8 cellular contexts compared by ENCODE assay signal in the genomic region with DNA sequence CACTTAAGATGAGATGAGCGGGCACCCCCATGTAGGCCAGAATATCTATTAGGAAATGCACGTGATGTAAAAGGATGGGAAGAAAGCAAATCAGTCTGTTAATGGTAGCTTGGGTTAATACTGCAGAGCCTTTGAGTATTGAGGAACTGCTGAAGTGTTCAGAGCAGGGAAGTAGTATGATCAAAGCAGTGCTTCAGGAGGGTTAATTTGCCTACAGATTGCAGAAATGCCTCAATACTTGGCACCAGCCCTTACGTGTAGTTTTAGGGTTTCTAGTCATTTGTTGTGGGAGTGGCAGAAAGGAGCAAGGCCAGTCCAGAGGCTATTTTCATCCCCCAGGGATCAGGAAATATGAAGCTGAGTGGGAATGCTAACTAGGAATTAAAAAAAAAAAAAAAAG. TPM values are rescaled to one million over a fixed set of nuclear protein-coding genes. Genes with fewer than 3 reads are reported as not detected.
DNase-seq lines count a peak whose midpoint lies in the region; ATAC-seq and TF ChIP-seq lines count a peak whose summit lies in the region.

No MANE protein-coding gene starts in this region.

- CTCF ChIA-PET in IMR-90 (lab: Yijun Ruan, JAX), result no interaction called here

- no peak for TF ChIP-seq POLR2A in IMR-90 (IDR thresholded peaks at IDR 0.05; ENCODE audit: low read depth, low read length)

- H2AFZ ChIP-seq in IMR-90 (replicated peaks; ENCODE audit: low read length, poor library complexity), result no peak overlapping the region

- no peak overlapping the region for H3K14ac ChIP-seq in IMR-90 (replicated peaks; ENCODE audit: low read depth, low read length)

- no peak for TF ChIP-seq RAD21 in IMR-90 (IDR thresholded peaks at IDR 0.05; ENCODE audit: low read length)

- H4K91ac ChIP-seq in IMR-90 (ENCODE audit: insufficient read depth, low read depth, low read length), result no peak overlapping the region

- no peak overlapping the region for H3K56ac ChIP-seq in IMR-90 (ENCODE audit: extremely low read depth, insufficient read depth, low read length)

- H3K27me3 ChIP-seq in IMR-90 (ENCODE audit: control insufficient read depth, insufficient read depth, low read length), result no peaks in the 10 kb centered on the region
- no peaks in the 10 kb centered on the region for H3K27me3 ChIP-seq in colonic mucosa

- no peak overlapping the region for H3K4ac ChIP-seq in IMR-90 (ENCODE audit: low read depth, low read length)

- H2BK120ac ChIP-seq in IMR-90 (ENCODE audit: low read depth, low read length), result no peak overlapping the region

- TF ChIP-seq CTCF in IMR-90 (conservative IDR thresholded peaks at IDR 0.05; ENCODE audit: low read depth, low read length), result no peak
- TF ChIP-seq CTCF in mucosa of descending colon (IDR thresholded peaks at IDR 0.05), result no peak
- TF ChIP-seq CTCF in colonic mucosa (IDR thresholded peaks at IDR 0.05), result no peak

- no peak overlapping the region for H4K8ac ChIP-seq in IMR-90 (ENCODE audit: low read depth in 2 of 2, low read length in 2 of 2)

- H3K27ac ChIP-seq in IMR-90 (ENCODE audit: insufficient read depth, low read length) (no peak overlapping the region), colonic mucosa (no peak overlapping the region)

- H3K36me3 ChIP-seq in IMR-90 (ENCODE audit: control insufficient read depth, insufficient read depth, low read length) (peaks cover 8% of the 10 kb centered on the region), mucosa of descending colon (ENCODE audit: low read depth) (no peaks in the 10 kb centered on the region), colonic mucosa (peaks cover 6% of the 10 kb centered on the region)

- no peak overlapping the region for H2AK9ac ChIP-seq in IMR-90 (replicated peaks; ENCODE audit: low read depth, low read length, poor library complexity)

- DNase-seq in IMR-90 (no peak), mucosa of descending colon (no peak), colonic mucosa (no peak)
- DNase-seq in stimulated activated CD4-positive, alpha-beta T cell treated with anti-CD3 and anti-CD28 coated beads, Interleukin-4, amount 100 ng/mL, for 4 hours, result no peak
- DNase-seq in activated CD4-positive, CD25-positive, alpha-beta regulatory T cell treated with anti-CD3 and anti-CD28 coated beads, Interleukin-2, amount 50 U/mL, for 72 hours, result no peak
- no peak for DNase-seq in effector CD4-positive, alpha-beta T cell

- in situ Hi-C loops in IMR-90 (cut with MboI; ENCODE audit: low sequenced_read_pairs), result loop anchor here (25.0 kb wide), 1 partner anchor 482 kb away; no protein-coding TSS in a partner anchor

- 0 out of 2 replicates have a peak, but pooled peaks cover 5% of the 10 kb centered on the region for H3K9me1 ChIP-seq in IMR-90 (ENCODE audit: insufficient read depth, low read length)

- ATAC-seq in GM18861 (IDR thresholded peaks at IDR 0.05; ENCODE audit: unreplicated experiment) (peak; percentile 80), GM21786 (IDR thresholded peaks at IDR 0.05; ENCODE audit: unreplicated experiment) (peak; percentile 85), IMR-90 (ENCODE audit: low read depth) (no peak), mucosa of descending colon (peak; percentile 61)

- no peaks in the 10 kb centered on the region for H3K9me3 ChIP-seq in IMR-90 (ENCODE audit: control insufficient read depth, insufficient read depth, low read length)
- H3K9me3 ChIP-seq in mucosa of descending colon, result no peaks in the 10 kb centered on the region
- H3K9me3 ChIP-seq in colonic mucosa, result no peaks in the 10 kb centered on the region

- dilution Hi-C loops in IMR-90 (cut with HindIII; ENCODE audit: low sequenced_read_pairs, unreplicated experiment), result no loop called here

- no peak overlapping the region for H4K5ac ChIP-seq in IMR-90 (ENCODE audit: low read depth, low read length)

- intact Hi-C loops in IMR-90 (cut with micrococcal nuclease) (no loop called here), mucosa of descending colon (cut with DNase I, micrococcal nuclease) (no loop called here), colonic mucosa (cut with DNase I) (no loop called here)

- H2BK15ac ChIP-seq in IMR-90 (ENCODE audit: low read depth, low read length), result no peak overlapping the region

- H3K23ac ChIP-seq in IMR-90 (ENCODE audit: low read depth, low read length), result no peak overlapping the region

- H2BK5ac ChIP-seq in IMR-90 (ENCODE audit: low read depth, low read length, poor library complexity, severe bottlenecking), result no peak overlapping the region

- peaks cover 15% of the 10 kb centered on the region for H3K4me1 ChIP-seq in IMR-90 (ENCODE audit: control insufficient read depth, insufficient read depth, low read length)
- H3K4me1 ChIP-seq in mucosa of descending colon (ENCODE audit: low read depth), result peaks cover 6% of the 10 kb centered on the region
- H3K4me1 ChIP-seq in colonic mucosa, result peaks cover 4% of the 10 kb centered on the region

- no TSS peak for BruUV-seq in IMR-90 (replicated peaks; lab: Mats Ljungman, UMichigan)

- H3K9ac ChIP-seq in IMR-90 (ENCODE audit: low read depth, low read length), result no peak overlapping the region
- H3K9ac ChIP-seq in colonic mucosa (ENCODE audit: low read depth in 2 of 2, low read length in 2 of 2), result no peak overlapping the region

- H3K4me2 ChIP-seq in IMR-90 (ENCODE audit: low read depth, low read length), result peak overlapping the region; percentile 31; the same call in 1 of the 2 replicates

- H4K20me1 ChIP-seq in IMR-90 (ENCODE audit: insufficient read depth, low read length), result peaks cover 84% of the 10 kb centered on the region

- H2AK5ac ChIP-seq in IMR-90 (ENCODE audit: low read depth, low read length), result no peak overlapping the region

- no peak overlapping the region for H3K4me3 ChIP-seq in IMR-90 (ENCODE audit: insufficient read depth, low read depth, low read length)
- H3K4me3 ChIP-seq in mucosa of descending colon, result no peak overlapping the region
- H3K4me3 ChIP-seq in colonic mucosa, result no peak overlapping the region

- POLR2A ChIA-PET in IMR-90 (lab: Charles Lee; ENCODE audit: unreplicated experiment), result no interaction called here

- peaks cover 12 to 72% of the 10 kb centered on the region in 2 experiments for H3K79me1 ChIP-seq in IMR-90 (ENCODE audit: low read depth in 1 of 2, low read length in 2 of 2)

- H2BK20ac ChIP-seq in IMR-90 (ENCODE audit: low read depth, low read length), result no peak overlapping the region

- WGBS in IMR-90 (ENCODE audit: extremely low coverage in 2 of 2, insufficient read length in 1 of 2), 2 experiments, result 86% methylated on average over 1 of the region's 3 CpGs; no CpG with 5 or more reads in 1 of the 2 experiments

- H3K18ac ChIP-seq in IMR-90 (ENCODE audit: low read depth, low read length), result no peak overlapping the region

TF ChIP-seq in IMR-90, 13 proteins besides CTCF, POLR2A, EP300 and RAD21:
- no peak for TF ChIP-seq RCOR1 (IDR thresholded peaks at IDR 0.05; ENCODE audit: insufficient replicate concordance, low read length)
- no peak for TF ChIP-seq MAFK (IDR thresholded peaks at IDR 0.05; ENCODE audit: low read depth, low read length)
- no peak for TF ChIP-seq MAZ (IDR thresholded peaks at IDR 0.05; ENCODE audit: borderline replicate concordance, low read depth, low read length)
- TF ChIP-seq RFX5 (IDR thresholded peaks at IDR 0.05; ENCODE audit: low read depth, low read length), result no peak
- no peak for TF ChIP-seq MXI1 (IDR thresholded peaks at IDR 0.05; ENCODE audit: borderline replicate concordance, low read depth, low read length)
- TF ChIP-seq, protein P1, sequence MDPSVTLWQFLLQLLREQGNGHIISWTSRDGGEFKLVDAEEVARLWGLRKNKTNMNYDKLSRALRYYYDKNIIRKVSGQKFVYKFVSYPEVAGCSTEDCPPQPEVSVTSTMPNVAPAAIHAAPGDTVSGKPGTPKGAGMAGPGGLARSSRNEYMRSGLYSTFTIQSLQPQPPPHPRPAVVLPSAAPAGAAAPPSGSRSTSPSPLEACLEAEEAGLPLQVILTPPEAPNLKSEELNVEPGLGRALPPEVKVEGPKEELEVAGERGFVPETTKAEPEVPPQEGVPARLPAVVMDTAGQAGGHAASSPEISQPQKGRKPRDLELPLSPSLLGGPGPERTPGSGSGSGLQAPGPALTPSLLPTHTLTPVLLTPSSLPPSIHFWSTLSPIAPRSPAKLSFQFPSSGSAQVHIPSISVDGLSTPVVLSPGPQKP (IDR thresholded peaks at IDR 0.05; ENCODE audit: borderline replicate concordance, low read depth, low read length), result no peak
- no peak for TF ChIP-seq NFE2L2 (IDR thresholded peaks at IDR 0.05; ENCODE audit: low read depth, low read length)
- TF ChIP-seq BHLHE40 (IDR thresholded peaks at IDR 0.05; ENCODE audit: low read depth, low read length), result no peak
- TF ChIP-seq CEBPB (IDR thresholded peaks at IDR 0.05; ENCODE audit: low read depth, low read length), result no peak

RNA-seq across cellular contexts. Expression of a gene that starts 19.7 kb away (rescaled TPM):
- total RNA-seq in IMR-90 (2012; rRNA removed) (99.3 and 141 TPM in 2 replicates), mucosa of descending colon (10 to 100 TPM; 32.7 to 65.1 (median 41.7) TPM), colonic mucosa (10 to 100 TPM; 44.0 to 44.4 TPM)
- polyA plus RNA-seq in IMR-90 (2012; rRNA removed), result 12.0 and 16.0 TPM in 2 replicates
- polyA plus RNA-seq in IMR-90 (2012; cell fraction: cytosol; rRNA removed), result 3.6 and 5.2 TPM in 2 replicates
- polyA plus RNA-seq in IMR-90 (2012; cell fraction: nucleus; rRNA removed; ENCODE audit: low replicate concordance), result 4.1 and 28.6 TPM in 2 replicates
